ENCODE assay signal across 11 cellular contexts in genomic region chr11:36684840-36685800, GRCh38.
DNase-seq lines count a peak whose midpoint lies in the region; TF ChIP-seq lines count a peak whose summit lies in the region.
"Had no signal": no experiment of that assay in that cellular context is flagged by ENCODE, and none has a peak within 500 bp of the region (broad histone marks: within the 10 kb centered on the region; RNA-seq: fewer than 3 reads in every experiment).

No MANE protein-coding gene starts in this region.

- H3K36me3 ChIP-seq in brain microvascular endothelial cell (replicated peaks), result no peaks in the 10 kb centered on the region
- H3K36me3 ChIP-seq: SJCRH30 had no signal

- H3K27me3 Mint-ChIP-seq in T-helper 2 cell treated with Interferon-gamma antibody and Interleukin-4, amounts not matched to agents 5 μg/mL and 100 μg/mL, for 36 hours (ENCODE audit: low read depth), result peaks cover 33% of the 10 kb centered on the region

- peaks cover 3% of the 10 kb centered on the region for H3K9me3 Mint-ChIP-seq in T-helper 2 cell treated with Interferon-gamma antibody and Interleukin-4, amounts not matched to agents 5 μg/mL and 100 μg/mL, for 36 hours

- H3K27me3 ChIP-seq in brain microvascular endothelial cell (replicated peaks), result no peaks in the 10 kb centered on the region

- H3K36me3 Mint-ChIP-seq in T-helper 2 cell treated with Interferon-gamma antibody and Interleukin-4, amounts not matched to agents 5 μg/mL and 100 μg/mL, for 36 hours (ENCODE audit: low read depth), result no peaks in the 10 kb centered on the region
- H3K36me3 Mint-ChIP-seq: memory B cell had no signal

- H3K4me1 Mint-ChIP-seq in T-helper 2 cell treated with Interferon-gamma antibody and Interleukin-4, amounts not matched to agents 5 μg/mL and 100 μg/mL, for 36 hours (ENCODE audit: low read depth), result no peaks in the 10 kb centered on the region
- H3K4me1 Mint-ChIP-seq: memory B cell had no signal

- no peak for TF ChIP-seq CTCF in brain microvascular endothelial cell (IDR thresholded peaks at IDR 0.05; ENCODE audit: low read depth, low read length, missing control alignments)

- in situ Hi-C loops in brain microvascular endothelial cell (cut with HindIII; ENCODE audit: low pct_ligation_motif_present, low sequenced_read_pairs), result no loop called here

- H3K27ac Mint-ChIP-seq in T-helper 2 cell treated with Interferon-gamma antibody and Interleukin-4, amounts not matched to agents 5 μg/mL and 100 μg/mL, for 36 hours, result no peak overlapping the region
- H3K27ac Mint-ChIP-seq: memory B cell had no signal

- H3K4me3 ChIP-seq in brain microvascular endothelial cell (ENCODE audit: low read depth, low read length), result no peak overlapping the region
- H3K4me3 ChIP-seq: SJCRH30 had no signal

- no peak overlapping the region for H3K27ac ChIP-seq in brain microvascular endothelial cell
- H3K27ac ChIP-seq: SJCRH30 had no signal

- DNase-seq in stimulated activated CD4-positive, alpha-beta T cell treated with anti-CD3 and anti-CD28 coated beads, Interleukin-15, amount 100 ng/mL, for 48 hours (ENCODE audit: low read depth in 2 of 2), result peak; percentile 4 to 5
- DNase-seq in stimulated activated CD4-positive, alpha-beta T cell treated with anti-CD3 and anti-CD28 coated beads, Interleukin-2, amount 100 ng/mL, for 48 hours, result no peak
- peak; percentile 30 for DNase-seq in T-helper 2 cell treated with Interferon-gamma antibody and Interleukin-4, amounts not matched to agents 5 μg/mL and 100 μg/mL, for 36 hours (ENCODE audit: low spot score)
- peak; percentile 1 for DNase-seq in activated naive CD8-positive, alpha-beta T cell treated with anti-CD3 and anti-CD28 coated beads, Interleukin-2, amount 50 U/mL, for 16 hours (ENCODE audit: low read depth, low spot score)
- DNase-seq in NCI-H187 treated with DMSO at 0.1 percent for 48 hours (lab: John Stamatoyannopoulos, UW) (no peak), NCI-H510A (lab: John Stamatoyannopoulos, UW) (no peak), brain microvascular endothelial cell (no peak), DMS79 treated with DMSO at 0.1 percent for 48 hours (lab: John Stamatoyannopoulos, UW) (no peak)
- DNase-seq: glutamatergic neuron, SJCRH30 had no signal

- H3K4me3 Mint-ChIP-seq in T-helper 2 cell treated with Interferon-gamma antibody and Interleukin-4, amounts not matched to agents 5 μg/mL and 100 μg/mL, for 36 hours, result no peak overlapping the region
- H3K4me3 Mint-ChIP-seq: memory B cell had no signal

Comparison
In these comparisons a context has a peak if more than half of its experiments do, and no peak if none do; other contexts are left out.
1. DNase-seq: peak in stimulated activated CD4-positive, alpha-beta T cell treated with anti-CD3 and anti-CD28 coated beads, Interleukin-15, amount 100 ng/mL, for 48 hours (2 of 2), T-helper 2 cell treated with Interferon-gamma antibody and Interleukin-4, amounts not matched to agents 5 μg/mL and 100 μg/mL, for 36 hours (single experiment) and activated naive CD8-positive, alpha-beta T cell treated with anti-CD3 and anti-CD28 coated beads, Interleukin-2, amount 50 U/mL, for 16 hours (single experiment); none in stimulated activated CD4-positive, alpha-beta T cell treated with anti-CD3 and anti-CD28 coated beads, Interleukin-2, amount 100 ng/mL, for 48 hours (0 of 2), NCI-H187 treated with DMSO at 0.1 percent for 48 hours (single experiment), NCI-H510A (single experiment), brain microvascular endothelial cell (single experiment) and DMS79 treated with DMSO at 0.1 percent for 48 hours (single experiment).